ENCODE assay signal across 14 cellular contexts in the genomic region with DNA sequence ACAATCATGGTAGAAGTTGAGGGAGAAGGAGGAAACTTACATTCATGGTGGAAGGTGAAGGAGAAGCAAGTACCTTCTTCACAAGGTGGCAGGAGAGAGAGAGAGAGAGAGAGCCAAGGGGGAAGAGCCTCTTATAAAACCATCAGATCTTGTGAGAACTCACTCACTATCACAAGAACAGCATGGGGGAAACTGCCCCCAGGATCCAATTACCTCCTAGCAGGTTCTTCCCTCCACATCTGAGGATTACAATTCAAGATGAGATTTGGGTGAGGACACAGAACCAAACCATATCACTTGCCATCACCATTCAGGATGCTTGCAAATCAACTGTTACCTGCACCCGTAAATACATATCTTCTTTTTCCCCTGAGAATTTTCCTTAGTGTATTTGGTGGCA. TPM values are rescaled to one million over a fixed set of nuclear protein-coding genes. Genes with fewer than 3 reads are reported as not detected.
"Had no signal": no experiment of that assay in that cellular context is flagged by ENCODE, and none has a peak within 500 bp of the region (broad histone marks: within the 10 kb centered on the region; RNA-seq: fewer than 3 reads in every experiment).

No MANE protein-coding gene starts in this region.

RNA-seq across cellular contexts. Expression of gene CYP2A7, which starts 44.2 kb away (rescaled TPM):
- total RNA-seq: activated B cell treated with CpG ODN at 0.5 μM for 24 hours; activated CD4-positive, alpha-beta memory T cell treated with anti-CD3 and anti-CD28 coated beads for 36 hours; activated CD4-positive, alpha-beta T cell treated with anti-CD3 and anti-CD28 coated beads, Interleukin-2, amount 10 ng/mL, durations not matched to agents 24 days and 14 days; activated CD8-positive, alpha-beta memory T cell treated with anti-CD3 and anti-CD28 coated beads for 36 hours; activated CD8-positive, alpha-beta T cell treated with anti-CD3 and anti-CD28 coated beads for 36 hours; activated naive CD4-positive, alpha-beta T cell treated with anti-CD3 and anti-CD28 coated beads for 36 hours; activated naive CD8-positive, alpha-beta T cell treated with anti-CD3 and anti-CD28 coated beads, Interleukin-2, amount 10 ng/mL, durations not matched to agents 7 days and 5 days; activated T-cell treated with anti-CD3 and anti-CD28 coated beads, Interleukin-2, amount 50 U/mL, for 4 hours; activated T-cell treated with anti-CD3 and anti-CD28 coated beads, Interleukin-2, amount 50 U/mL, for 72 hours; activated T-helper 1 cell treated with anti-CD3 and anti-CD28 coated beads, Interleukin-12 subunit alpha, Interleukin-12 subunit beta, Interleukin-2, Interleukin-4 antibody, amounts not matched to agents 30 ng/mL and 10 ng/mL and 1 ng/mL, durations not matched to agents 14 hours and 24 hours and 36 hours; activated T-helper 17 cell treated with anti-CD3 and anti-CD28 coated beads, Interleukin-2, amount 50 U/mL, for 72 hours; ascending aorta; bronchial epithelial cell; cardiac muscle cell had no signal
